In genomic region chr18:6297875-6298274, GRCh38 we compare ENCODE assay signal across 9 cellular contexts.
"Had no signal": no experiment of that assay in that cellular context is flagged by ENCODE, and none has a peak within 500 bp of the region (broad histone marks: within the 10 kb centered on the region; RNA-seq: fewer than 3 reads in every experiment).

No MANE protein-coding gene starts in this region.

- DNase-seq: GM23248, GOT3, H9, HCEC 1CT, Karpas-422, KBM-7 had no signal

- H3K4me3 ChIP-seq: GM23248 had no signal

- H3K4me3 Mint-ChIP-seq: H9 had no signal

- H3K9me3 Mint-ChIP-seq: H9 had no signal

- H2AFZ ChIP-seq: GM23248 had no signal

- H3K4me2 ChIP-seq: KMS-11 had no signal

- H3K27ac ChIP-seq: GM23248, KMS-11 had no signal

- FAIRE-seq: H54, HTR-8/SVneo had no signal

- H3K27ac Mint-ChIP-seq: H9 had no signal

- H3K9ac ChIP-seq: GM23248, KMS-11 had no signal
